1 cellular context compared by ENCODE assay signal in genomic region chr3:138492980-138493675, GRCh38.
TF ChIP-seq lines count a peak whose summit lies in the region.

No MANE protein-coding gene starts in this region.

TF ChIP-seq in IMR-90, 13 proteins besides CTCF, POLR2A, EP300 and RAD21 (continued from another document):
- TF ChIP-seq ELK1 (IDR thresholded peaks at IDR 0.05; ENCODE audit: borderline replicate concordance, low read depth, low read length): no peak
- no peak for TF ChIP-seq BHLHE40 (IDR thresholded peaks at IDR 0.05; ENCODE audit: low read depth, low read length)
- TF ChIP-seq SMC3 (IDR thresholded peaks at IDR 0.05; ENCODE audit: low read depth, low read length): no peak
- no peak for TF ChIP-seq FOS (IDR thresholded peaks at IDR 0.05; ENCODE audit: low read depth, low read length)
- no peak for TF ChIP-seq NFE2L2 (IDR thresholded peaks at IDR 0.05; ENCODE audit: low read depth, low read length)
- no peak for TF ChIP-seq RCOR1 (IDR thresholded peaks at IDR 0.05; ENCODE audit: insufficient replicate concordance, low read length)
- TF ChIP-seq USF2 (IDR thresholded peaks at IDR 0.05; ENCODE audit: low read depth, low read length): no peak
- TF ChIP-seq MAZ (IDR thresholded peaks at IDR 0.05; ENCODE audit: borderline replicate concordance, low read depth, low read length): no peak
